8 cellular contexts compared by ENCODE assay signal in genomic region chr10:29736325-29737208, GRCh38.
DNase-seq lines count a peak whose midpoint lies in the region; ATAC-seq, FAIRE-seq and TF ChIP-seq lines count a peak whose summit lies in the region.

No MANE protein-coding gene starts in this region.

- no peak overlapping the region for H3K23ac ChIP-seq in H9 (ENCODE audit: insufficient read length, low read depth, low read length)

- intact Hi-C loops in spleen (cut with DNase I; ENCODE audit: low total_unique reads) = no loop called here

- peak overlapping the region; percentile 76 to 87 for H3K4me3 Mint-ChIP-seq in H9

- H3K23me2 ChIP-seq in H9 (ENCODE audit: insufficient read length, low read depth, low read length, poor library complexity, severe bottlenecking) = peaks cover 12% of the 10 kb centered on the region

- peak overlapping the region in 1 of 3 experiments; percentile 80; a peak in 2 of 7 replicates for H3K27ac Mint-ChIP-seq in H9

- H3K36me3 ChIP-seq in ACC112 (ENCODE audit: insufficient read depth, low read length) = no peaks in the 10 kb centered on the region
- H3K36me3 ChIP-seq in keratinocyte (ENCODE audit: control insufficient read depth in 2 of 2, extremely low read depth in 1 of 2, insufficient read depth in 2 of 2, low read length in 2 of 2) = peaks cover 0 to 3% of the 10 kb centered on the region in 2 experiments
- H3K36me3 ChIP-seq in spleen = no peaks in the 10 kb centered on the region

- FAIRE-seq in keratinocyte (lab: Jason Lieb, UNC) = no peak

- peak overlapping the region; percentile 46; the same call in 1 of the 2 replicates for H3K27ac ChIP-seq in ACC112 (ENCODE audit: low read depth, low read length)
- H3K27ac ChIP-seq in H9 (ENCODE audit: insufficient read length, low read depth, low read length) = no peak overlapping the region
- H3K27ac ChIP-seq in keratinocyte (ENCODE audit: control insufficient read depth, insufficient read depth, low read length) = peak overlapping the region; percentile 76
- H3K27ac ChIP-seq in spleen = peak overlapping the region in 7 of 8 donors; percentile 86 to 99 (median 95)

- H3K27me3 Mint-ChIP-seq in H9 (ENCODE audit: low read depth) = peaks cover 44% of the 10 kb centered on the region

- TF ChIP-seq CTCF in H9 (conservative IDR thresholded peaks at IDR 0.05) (no peak), keratinocyte (optimal IDR thresholded peaks at IDR 0.05 in 1 of 3, IDR thresholded peaks at IDR 0.05 in 1 of 3, conservative IDR thresholded peaks at IDR 0.05 in 1 of 3; ENCODE audit: extremely low read depth in 1 of 3, insufficient read depth in 2 of 3, low read length in 3 of 3) (no peak), spleen (IDR thresholded peaks at IDR 0.05 in 8 of 11, conservative IDR thresholded peaks at IDR 0.05 in 3 of 11) (no peak)

- no peaks in the 10 kb centered on the region for H3K9me3 ChIP-seq in H9 (ENCODE audit: control insufficient read depth, low read depth, low read length)
- no peaks in the 10 kb centered on the region for H3K9me3 ChIP-seq in keratinocyte (ENCODE audit: control insufficient read depth, low read depth, low read length)
- H3K9me3 ChIP-seq in spleen = no peaks in the 10 kb centered on the region

- DNase-seq in H9 = peak; percentile 68
- DNase-seq in T-helper 1 cell = peak in 3 of 5 donors; percentile 5 to 20 (median 7)
- DNase-seq in central memory CD4-positive, alpha-beta T cell = peak; percentile 10
- DNase-seq in keratinocyte (ENCODE audit: low read depth, low spot score) = no peak
- DNase-seq in spleen = peak; percentile 88
- no peak for DNase-seq in NCI-H1694 treated with DMSO at 0.1 percent for 48 hours (lab: John Stamatoyannopoulos, UW)

- H4K5ac ChIP-seq in H9 (ENCODE audit: insufficient read length, low read depth, low read length) = no peak overlapping the region

- no peak overlapping the region for H3K56ac ChIP-seq in H9 (ENCODE audit: insufficient read length, low read depth, low read length)

- dilution Hi-C loops in keratinocyte (cut with MboI; ENCODE audit: extremely low pct_ligation_motif_present, low sequenced_read_pairs) = no loop called here

- peaks cover 23 to 33% of the 10 kb centered on the region in 2 experiments for H3K4me1 Mint-ChIP-seq in H9

- no peak overlapping the region for H3T11ph ChIP-seq in H9 (ENCODE audit: low read length)

- H3K4me2 ChIP-seq in H9 (ENCODE audit: insufficient read depth, insufficient read length, low read length) (peak overlapping the region; percentile 62), keratinocyte (ENCODE audit: control insufficient read depth, extremely low read depth, insufficient read depth, low read depth, low read length) (peak overlapping the region; percentile 95)

- no peak overlapping the region for H3K18ac ChIP-seq in H9 (ENCODE audit: insufficient read length, low read depth, low read length)

- no peak overlapping the region for H2BK120ac ChIP-seq in H9 (ENCODE audit: low read depth, low read length, poor library complexity, severe bottlenecking)

- no peak for ATAC-seq in HG03039 (IDR thresholded peaks at IDR 0.05; ENCODE audit: unreplicated experiment)

- no peaks in the 10 kb centered on the region for H3K79me1 ChIP-seq in H9 (ENCODE audit: insufficient read depth, low read depth, low read length, poor library complexity, severe bottlenecking)

- no peak overlapping the region for H4K91ac ChIP-seq in H9 (ENCODE audit: insufficient read length, low read depth, low read length)

- no peaks in the 10 kb centered on the region for H3K27me3 ChIP-seq in ACC112 (ENCODE audit: insufficient read depth, low read length)
- peaks cover 13% of the 10 kb centered on the region; the same call in 1 of the 2 replicates for H3K27me3 ChIP-seq in H9 (ENCODE audit: insufficient read depth, low read length)
- no peaks in the 10 kb centered on the region for H3K27me3 ChIP-seq in keratinocyte (ENCODE audit: control insufficient read depth, extremely low read depth, insufficient read depth, low read length)
- peaks cover 0 to 40% (median 14%) of the 10 kb centered on the region in 7 donors for H3K27me3 ChIP-seq in spleen (replicated peaks in 1 of 7)

- H3K9me3 Mint-ChIP-seq in H9 = no peaks in the 10 kb centered on the region

- no peak overlapping the region for H4K8ac ChIP-seq in H9 (replicated peaks; ENCODE audit: insufficient read length, low read depth, low read length)

- H3K79me2 ChIP-seq in ACC112 (ENCODE audit: control insufficient read depth, insufficient read depth, low read length, unreplicated experiment) (peaks cover 33% of the 10 kb centered on the region), H9 (ENCODE audit: insufficient read depth, low read length) (no peaks in the 10 kb centered on the region; the same call in 1 of the 2 replicates), keratinocyte (ENCODE audit: control insufficient read depth, insufficient read depth, low read length) (peaks cover 36% of the 10 kb centered on the region)

- H3K14ac ChIP-seq in H9 (ENCODE audit: insufficient read depth, low read length) = no peak overlapping the region

- H2BK5ac ChIP-seq in H9 (ENCODE audit: insufficient read length, low read length) = no peak overlapping the region

- no peak overlapping the region for H3K9ac ChIP-seq in H9 (ENCODE audit: extremely low read depth, insufficient read length, low read length)
- peak overlapping the region; percentile 87 for H3K9ac ChIP-seq in keratinocyte (ENCODE audit: control insufficient read depth, extremely low read depth, insufficient read depth, low read length)

- H3K4ac ChIP-seq in H9 (ENCODE audit: low read depth, low read length) = no peak overlapping the region

- H2AFZ ChIP-seq in ACC112 (ENCODE audit: low read length, unreplicated experiment) = peak overlapping the region; percentile 88
- H2AFZ ChIP-seq in H9 (ENCODE audit: low read length) = no peak overlapping the region
- peak overlapping the region; percentile 85 for H2AFZ ChIP-seq in keratinocyte (ENCODE audit: control insufficient read depth, low read length)

- no peak overlapping the region for H2AK5ac ChIP-seq in H9 (ENCODE audit: insufficient read length, low read length)

- H3K36me3 Mint-ChIP-seq in H9 (ENCODE audit: insufficient read depth in 1 of 3, low read depth in 3 of 3) = peaks cover 0 to 2% (median 0%) of the 10 kb centered on the region in 3 experiments; a peak in 2 of 7 replicates

- no peak overlapping the region for H2BK20ac ChIP-seq in H9 (ENCODE audit: low read depth, low read length, poor library complexity, severe bottlenecking)

- H2BK15ac ChIP-seq in H9 (ENCODE audit: low read depth, low read length) = no peak overlapping the region

- peaks cover 21% of the 10 kb centered on the region for H3K4me1 ChIP-seq in ACC112 (ENCODE audit: control insufficient read depth, insufficient read depth, low read length, unreplicated experiment)
- H3K4me1 ChIP-seq in H9 (ENCODE audit: insufficient read depth, low read length) = no peaks in the 10 kb centered on the region
- peaks cover 21% of the 10 kb centered on the region for H3K4me1 ChIP-seq in keratinocyte (ENCODE audit: control insufficient read depth, extremely low read depth, insufficient read depth, low read length)
- peaks cover 0 to 59% (median 28%) of the 10 kb centered on the region in 6 donors for H3K4me1 ChIP-seq in spleen

- WGBS in H9 (ENCODE audit: extremely low coverage, insufficient read length, low lambda C conversion rate) = no CpG with 5 or more reads among the region's 85 CpGs
- WGBS in spleen, 5 donors = 0 to 1% (median 1%) methylated on average over 37 to 85 of the region's 85 CpGs

- TF ChIP-seq POLR2A in spleen (IDR thresholded peaks at IDR 0.05) = no peak

- no peak overlapping the region for H2BK12ac ChIP-seq in H9 (ENCODE audit: insufficient read length, low read depth, low read length)

- H3K4me3 ChIP-seq in ACC112 (ENCODE audit: low read depth, low read length) = peak overlapping the region; percentile 83
- H3K4me3 ChIP-seq in keratinocyte (ENCODE audit: control insufficient read depth in 2 of 3, extremely low read depth in 1 of 3, insufficient read depth in 2 of 3, low read depth in 1 of 3, low read length in 3 of 3) = peak overlapping the region; percentile 62 to 87 (median 68)
- H3K4me3 ChIP-seq in spleen = peak overlapping the region; percentile 66 to 96 (median 81)

- H4K20me1 ChIP-seq in H9 (ENCODE audit: control insufficient read depth, insufficient read depth, insufficient read length) = no peaks in the 10 kb centered on the region
- no peaks in the 10 kb centered on the region for H4K20me1 ChIP-seq in keratinocyte (ENCODE audit: control insufficient read depth, extremely low read depth, insufficient read depth, low read length)

- H3K9me1 ChIP-seq in keratinocyte (ENCODE audit: control insufficient read depth, extremely low read depth, insufficient read depth, low read length) = no peaks in the 10 kb centered on the region

Comparison
In these comparisons a context has a peak if more than half of its experiments do, and no peak if none do; other contexts are left out.
1. DNase-seq: peak in H9 (single experiment), T-helper 1 cell (3 of 5), central memory CD4-positive, alpha-beta T cell (single experiment) and spleen (single experiment); none in keratinocyte (single experiment) and NCI-H1694 treated with DMSO at 0.1 percent for 48 hours (single experiment).
2. Peak in every context shown above with its lines, with median percentiles within 50 percentile points of each other: H3K4me3 ChIP-seq.